Comparison of ENCODE assay signal across 27 cellular contexts in the genomic region with DNA sequence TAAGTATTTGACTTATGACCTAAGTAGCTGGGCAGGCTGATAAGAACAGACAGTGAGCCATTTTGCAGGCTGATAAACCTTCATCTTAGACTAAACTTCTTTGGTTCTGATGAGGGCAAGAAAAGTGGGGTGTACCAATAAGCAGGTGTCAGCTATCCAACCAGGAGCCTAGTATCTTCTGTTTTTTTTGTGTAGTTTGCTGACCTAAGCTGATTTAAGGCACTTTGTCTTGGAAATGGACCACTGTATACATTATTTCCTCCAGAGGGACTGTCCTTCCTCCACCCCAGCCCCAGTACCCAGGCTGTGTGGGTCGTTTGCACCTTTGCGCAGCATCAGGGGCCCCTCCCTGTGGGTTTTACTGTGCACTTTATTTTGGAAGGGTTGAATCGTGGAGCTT.
"Had no signal": no experiment of that assay in that cellular context is flagged by ENCODE, and none has a peak within 500 bp of the region (broad histone marks: within the 10 kb centered on the region; RNA-seq: fewer than 3 reads in every experiment).

No MANE protein-coding gene starts in this region.

- H3K4me2 ChIP-seq: hepatocyte had no signal

- H3K27me3 ChIP-seq: brain microvascular endothelial cell, foreskin keratinocyte, gastrocnemius medialis, hepatocyte had no signal

- H3K4me1 ChIP-seq: foreskin keratinocyte, gastrocnemius medialis had no signal

- H3K27ac ChIP-seq: brain microvascular endothelial cell, coronary artery, esophagus muscularis mucosa, foreskin keratinocyte, gastrocnemius medialis, heart right ventricle, hepatocyte had no signal

- DNase-seq: activated CD4-positive, alpha-beta memory T cell treated with anti-CD3 and anti-CD28 coated beads for 36 hours; activated CD4-positive, alpha-beta T cell treated with anti-CD3 and anti-CD28 coated beads for 36 hours; activated CD4-positive, alpha-beta T cell treated with anti-CD3 and anti-CD28 coated beads, Interleukin-2, amount 10 ng/mL, durations not matched to agents 24 days and 14 days; activated CD4-positive, CD25-positive, alpha-beta regulatory T cell; activated CD4-positive, CD25-positive, alpha-beta regulatory T cell treated with anti-CD3 and anti-CD28 coated beads, Interleukin-2, amount 50 U/mL, for 72 hours; activated CD8-positive, alpha-beta memory T cell treated with anti-CD3 and anti-CD28 coated beads, Interleukin-2, amount 10 ng/mL, durations not matched to agents 7 days and 5 days; activated CD8-positive, alpha-beta memory T cell treated with anti-CD3 and anti-CD28 coated beads, Interleukin-2, amount 50 U/mL, for 4 hours; activated CD8-positive, alpha-beta T cell treated with anti-CD3 and anti-CD28 coated beads, Interleukin-2, amount 10 ng/mL, durations not matched to agents 7 days and 5 days; activated naive CD4-positive, alpha-beta T cell treated with anti-CD3 and anti-CD28 coated beads, Interleukin-2, amount 50 U/mL, for 16 hours; activated T-cell treated with anti-CD3 and anti-CD28 coated beads, Interleukin-2, amount 50 U/mL, for 1 hour; activated T-cell treated with anti-CD3 and anti-CD28 coated beads, Interleukin-2, amount 50 U/mL, for 48 hours; amniotic stem cell; anterior cingulate cortex; brain microvascular endothelial cell; dermis blood vessel endothelial cell; effector CD4-positive, alpha-beta T cell; effector memory CD8-positive, alpha-beta T cell; erythroblast; foreskin keratinocyte; gastrocnemius medialis; heart right ventricle; T-helper 2 cell had no signal

- H3K36me3 ChIP-seq: brain microvascular endothelial cell, esophagus muscularis mucosa, gastrocnemius medialis, heart right ventricle had no signal

- H3K4me3 ChIP-seq: coronary artery, esophagus muscularis mucosa, gastrocnemius medialis, heart right ventricle, hepatocyte had no signal

- H2AFZ ChIP-seq: hepatocyte had no signal

- H3K79me2 ChIP-seq: hepatocyte had no signal

- ATAC-seq: activated CD4-positive, alpha-beta T cell treated with anti-CD3 and anti-CD28 coated beads for 36 hours; activated CD8-positive, alpha-beta memory T cell treated with anti-CD3 and anti-CD28 coated beads, Interleukin-2, amount 10 ng/mL, durations not matched to agents 7 days and 5 days; activated CD8-positive, alpha-beta T cell treated with anti-CD3 and anti-CD28 coated beads, Interleukin-2, amount 10 ng/mL, durations not matched to agents 7 days and 5 days; effector memory CD8-positive, alpha-beta T cell; foreskin keratinocyte; gastrocnemius medialis; heart right ventricle had no signal

- H3K9me3 ChIP-seq: esophagus muscularis mucosa, gastrocnemius medialis, heart right ventricle had no signal

- FAIRE-seq: astrocyte, bronchial epithelial cell had no signal
